In genomic region chr15:85421116-85421925, GRCh38 we compare ENCODE assay signal across 16 cellular contexts. TPM values are rescaled to one million over a fixed set of nuclear protein-coding genes. Genes with fewer than 3 reads are reported as not detected.
DNase-seq lines count a peak whose midpoint lies in the region; ATAC-seq, FAIRE-seq and TF ChIP-seq lines count a peak whose summit lies in the region.
"Had no signal": no experiment of that assay in that cellular context is flagged by ENCODE, and none has a peak within 500 bp of the region (broad histone marks: within the 10 kb centered on the region; RNA-seq: fewer than 3 reads in every experiment).

No MANE protein-coding gene starts in this region.

- no peak overlapping the region for H2AFZ ChIP-seq in GM12878 (ENCODE audit: control insufficient read depth, low read depth, low read length)

- no peak overlapping the region for H3K27ac ChIP-seq in GM12878 (ENCODE audit: control insufficient read depth, insufficient read depth)
- H3K27ac ChIP-seq: thyroid gland had no signal

- no peaks in the 10 kb centered on the region for H3K27me3 ChIP-seq in GM12878 (replicated peaks in 1 of 2; ENCODE audit: control insufficient read depth in 2 of 2, insufficient read depth in 2 of 2, low read length in 1 of 2)
- H3K27me3 ChIP-seq: thyroid gland had no signal

- intact Hi-C loops in GM12878 (cut with micrococcal nuclease; ENCODE audit: unreplicated experiment) = no loop called here
- intact Hi-C loops in activated naive CD4-positive, alpha-beta T cell treated with anti-CD3 and anti-CD28 coated beads for 36 hours (cut with micrococcal nuclease) = no loop called here

- no peak overlapping the region for H3K4me2 ChIP-seq in GM12878 (ENCODE audit: control insufficient read depth, insufficient read depth)

- H3K9me3 Mint-ChIP-seq in HFFc6 (no peaks in the 10 kb centered on the region), memory B cell (no peaks in the 10 kb centered on the region)
- no peaks in the 10 kb centered on the region for H3K9me3 Mint-ChIP-seq in activated naive CD4-positive, alpha-beta T cell treated with anti-CD3 and anti-CD28 coated beads for 36 hours
- H3K9me3 Mint-ChIP-seq: activated B cell treated with CpG ODN at 0.5 μM for 24 hours, immature natural killer cell had no signal

- WGBS in GM12878 (ENCODE audit: insufficient coverage, insufficient replicate concordance, low lambda C conversion rate, missing lambda C conversion rate) = 84% methylated on average over 10 of the region's 10 CpGs

- TF ChIP-seq CTCF in AG10803 (conservative IDR thresholded peaks at IDR 0.05; ENCODE audit: low read length) (no peak), HFFc6 (IDR thresholded peaks at IDR 0.05) (no peak), GM12878 (IDR thresholded peaks at IDR 0.05 in 2 of 3, conservative IDR thresholded peaks at IDR 0.05 in 1 of 3; ENCODE audit: control insufficient read depth in 2 of 3, extremely low read depth in 1 of 3, insufficient read depth in 1 of 3, low read depth in 3 of 3, low read length in 3 of 3) (no peak)

- H3K9ac ChIP-seq in GM12878 (ENCODE audit: control insufficient read depth, insufficient read depth, low read length) = no peak overlapping the region

- FAIRE-seq in GM12878 (lab: Jason Lieb, UNC) = no peak

- RAD21 ChIA-PET in GM12878 (lab: Charles Lee; ENCODE audit: unreplicated experiment) = interaction anchor here (0.6 to 3.1 kb wide), 5 partner anchors 9 to 124 kb away, joined by 3 to 8 read pairs (median 3); no protein-coding TSS in a partner anchor

- no TSS peak for BruUV-seq in GM12878 (replicated peaks; lab: Mats Ljungman, UMichigan)

- peak overlapping the region; percentile 9 for H3K4me3 Mint-ChIP-seq in HFFc6
- no peak overlapping the region for H3K4me3 Mint-ChIP-seq in memory B cell
- H3K4me3 Mint-ChIP-seq in activated naive CD4-positive, alpha-beta T cell treated with anti-CD3 and anti-CD28 coated beads for 36 hours = no peak overlapping the region
- H3K4me3 Mint-ChIP-seq: activated B cell treated with CpG ODN at 0.5 μM for 24 hours, immature natural killer cell had no signal

- H3K79me2 ChIP-seq in GM12878 (ENCODE audit: control insufficient read depth, insufficient read depth, low read length) = peaks cover 84% of the 10 kb centered on the region

- ATAC-seq in GM12878 (peak; percentile 43), memory B cell (ENCODE audit: low read depth) (no peak), GM21737 (IDR thresholded peaks at IDR 0.05; ENCODE audit: unreplicated experiment) (no peak), GM19467 (IDR thresholded peaks at IDR 0.05; ENCODE audit: unreplicated experiment) (no peak)

- no peaks in the 10 kb centered on the region; the same call in 1 of the 3 replicates for H3K9me3 ChIP-seq in GM12878 (replicated peaks; ENCODE audit: control insufficient read depth, insufficient read depth, low read length)
- H3K9me3 ChIP-seq: thyroid gland had no signal

- no peaks in the 10 kb centered on the region; a peak in 1 of 4 replicates for H3K36me3 ChIP-seq in GM12878 (ENCODE audit: control insufficient read depth in 2 of 2, insufficient read depth in 2 of 2, low read length in 1 of 2)
- H3K36me3 ChIP-seq: thyroid gland had no signal

- H3K27me3 Mint-ChIP-seq in HFFc6 (ENCODE audit: insufficient read depth) (no peaks in the 10 kb centered on the region; the same call in 1 of the 2 replicates), memory B cell (no peaks in the 10 kb centered on the region)
- H3K27me3 Mint-ChIP-seq in activated naive CD4-positive, alpha-beta T cell treated with anti-CD3 and anti-CD28 coated beads for 36 hours (ENCODE audit: low read depth) = no peaks in the 10 kb centered on the region
- H3K27me3 Mint-ChIP-seq: activated B cell treated with CpG ODN at 0.5 μM for 24 hours had no signal

- CTCF ChIA-PET in GM12878 (lab: Yijun Ruan, JAX) = interaction anchor here (0.7 to 1.6 kb wide), 4 partner anchors 8 to 125 kb away, joined by 3 to 4 read pairs (median 4); no protein-coding TSS in a partner anchor
- CTCF ChIA-PET in activated naive CD4-positive, alpha-beta T cell treated with anti-CD3 and anti-CD28 coated beads for 36 hours (lab: Charles Lee) = no interaction called here

- H3K4me3 ChIP-seq in AG10803 (ENCODE audit: low read length) (no peak overlapping the region), GM12878 (no peak overlapping the region)
- H3K4me3 ChIP-seq: thyroid gland had no signal

- TF ChIP-seq EP300 in GM12878 (IDR thresholded peaks at IDR 0.05; ENCODE audit: borderline replicate concordance in 1 of 2, control insufficient read depth in 1 of 2, low read depth in 2 of 2, low read length in 2 of 2) = no peak

- peaks cover 25% of the 10 kb centered on the region for H3K4me1 ChIP-seq in GM12878 (ENCODE audit: control insufficient read depth, insufficient read depth, low read length)

- SMC1A ChIA-PET in GM12878 (lab: Charles Lee; ENCODE audit: uncharacterized antibody, unreplicated experiment) = interaction anchor here (0.7 to 1.8 kb wide), 4 partner anchors 17 to 91 kb away, joined by 3 to 7 read pairs (median 4); no protein-coding TSS in a partner anchor

- H3K4me1 Mint-ChIP-seq in HFFc6 (ENCODE audit: low read depth) (peaks cover 66% of the 10 kb centered on the region), memory B cell (peaks cover 56% of the 10 kb centered on the region)
- H3K4me1 Mint-ChIP-seq in activated naive CD4-positive, alpha-beta T cell treated with anti-CD3 and anti-CD28 coated beads for 36 hours (ENCODE audit: low read depth) = peaks cover 63% of the 10 kb centered on the region

- POLR2A ChIA-PET in GM12878 (lab: Charles Lee) = interaction anchor here (1.0 to 2.3 kb wide), 2 partner anchors 11 to 54 kb away, joined by 3 to 6 read pairs; no protein-coding TSS in a partner anchor

- DNase-seq in AG10803 (ENCODE audit: low read depth) = peak; percentile 30
- no peak for DNase-seq in HFFc6
- DNase-seq in GM12878 (ENCODE audit: low read depth, low spot score) = no peak
- no peak for DNase-seq in memory B cell (ENCODE audit: low spot score in 2 of 2)
- DNase-seq in activated CD4-positive, alpha-beta T cell treated with anti-CD3 and anti-CD28 coated beads, Interleukin-2, amount 50 U/mL, for 48 hours = no peak
- DNase-seq in activated naive CD4-positive, alpha-beta T cell treated with anti-CD3 and anti-CD28 coated beads for 36 hours = no peak
- DNase-seq: activated B cell treated with CpG ODN at 0.5 μM for 24 hours; activated T-cell treated with anti-CD3 and anti-CD28 coated beads, Interleukin-2, amount 50 U/mL, for 1 hour; C1 segment of cervical spinal cord; immature natural killer cell; NCI-H2171 treated with DMSO at 0.1 percent for 48 hours; posterior cingulate gyrus; SW 1271; thyroid gland had no signal

- in situ Hi-C loops in GM12878 (cut with MboI) = no loop called here

- H3K36me3 Mint-ChIP-seq in HFFc6 (ENCODE audit: low read depth) (peaks cover 5% of the 10 kb centered on the region; the same call in 1 of the 2 replicates), memory B cell (peaks cover 2% of the 10 kb centered on the region)
- no peaks in the 10 kb centered on the region for H3K36me3 Mint-ChIP-seq in activated naive CD4-positive, alpha-beta T cell treated with anti-CD3 and anti-CD28 coated beads for 36 hours (ENCODE audit: low read depth)
- H3K36me3 Mint-ChIP-seq: immature natural killer cell had no signal

- TF ChIP-seq POLR2A in GM12878 (IDR thresholded peaks at IDR 0.05; ENCODE audit: low read depth, low read length) = no peak

- no peak for TF ChIP-seq RAD21 in GM12878 (IDR thresholded peaks at IDR 0.05; ENCODE audit: insufficient read depth, low read depth, low read length)

- H4K20me1 ChIP-seq in GM12878 (ENCODE audit: control insufficient read depth, insufficient read depth) = no peaks in the 10 kb centered on the region; the same call in 1 of the 2 replicates

- H3K27ac Mint-ChIP-seq in HFFc6 (no peak overlapping the region), memory B cell (peak overlapping the region; percentile 7)
- no peak overlapping the region for H3K27ac Mint-ChIP-seq in activated naive CD4-positive, alpha-beta T cell treated with anti-CD3 and anti-CD28 coated beads for 36 hours
- H3K27ac Mint-ChIP-seq: activated B cell treated with CpG ODN at 0.5 μM for 24 hours had no signal

TF ChIP-seq in GM12878, 131 proteins besides CTCF, POLR2A, EP300 and RAD21 (continues in another document):
- TF ChIP-seq TCF12 (IDR thresholded peaks at IDR 0.05; ENCODE audit: low read depth, low read length) = no peak
- TF ChIP-seq USF2 (IDR thresholded peaks at IDR 0.05; ENCODE audit: borderline replicate concordance, low read depth, low read length) = no peak

RNA-seq across cellular contexts. Expression of gene AKAP13, which starts 40.9 kb away (rescaled TPM):
- 10 to 100 TPM; 29.0 to 51.3 (median 35.6) TPM for total RNA-seq in HFFc6 (2021; fragmentation: NEBNext Ultra II Directional; extraction: Animal tissue kit (Norgen Biotek cat#: 25700))
- 399 and 407 TPM in 2 replicates for total RNA-seq in GM12878 (2013; cell fraction: nucleolus; rRNA removed)
- total RNA-seq in GM12878 (2014; rRNA removed) = 59.1 and 59.6 TPM in 2 replicates
- total RNA-seq in GM12878 (2014; rRNA removed; fragmentation: Illumina TruSeq; extraction: Trizol) = 63.4 and 65.5 TPM in 2 replicates
- 67.0 and 74.9 TPM in 2 replicates for total RNA-seq in GM12878 (2021)
- 39.2 TPM for polyA plus RNA-seq in GM12878 (2011; ENCODE audit: low read depth)
- polyA plus RNA-seq in GM12878 (2011; rRNA removed) = 29.7 and 36.3 TPM in 2 replicates
- 40.3 and 63.4 TPM in 2 replicates for polyA plus RNA-seq in GM12878 (2011; cell fraction: cytosol; rRNA removed)
- polyA plus RNA-seq in GM12878 (2011; cell fraction: nucleus; rRNA removed) = 75.9 and 95.9 TPM in 2 replicates
- polyA plus RNA-seq in GM12878 (2012) = 56.2 and 76.5 TPM in 2 replicates
- polyA plus RNA-seq in GM12878 (2014; fragmentation: Illumina TruSeq; extraction: Trizol) = 55.8 and 56.2 TPM in 2 replicates
- polyA plus RNA-seq in GM12878 (2014; fragmentation: Nextera tagmentation; extraction: Ambion mirVana) = 10 to 100 TPM; 14.4 to 21.5 TPM
- 41.4 and 42.3 TPM in 2 replicates for polyA plus RNA-seq in GM12878 (2014; rRNA removed)
- 10 to 100 TPM; 54.5 to 56.3 TPM for polyA plus RNA-seq in GM12878 (2016; fragmentation: Nextera tagmentation; extraction: Ambion mirVana)
- polyA minus RNA-seq in GM12878 (2011; rRNA and poly(A)+ RNA removed) = 110 and 178 TPM in 2 replicates
- 61.3 and 76.6 TPM in 2 replicates for polyA minus RNA-seq in GM12878 (2011; cell fraction: cytosol; rRNA and poly(A)+ RNA removed)
- 119 and 203 TPM in 2 replicates for polyA minus RNA-seq in GM12878 (2011; cell fraction: nucleus; rRNA and poly(A)+ RNA removed)
- 10 to 100 TPM; 79.4 to 83.2 TPM for total RNA-seq in activated naive CD4-positive, alpha-beta T cell treated with anti-CD3 and anti-CD28 coated beads for 36 hours
